21 cellular contexts compared by ENCODE assay signal in the genomic region with DNA sequence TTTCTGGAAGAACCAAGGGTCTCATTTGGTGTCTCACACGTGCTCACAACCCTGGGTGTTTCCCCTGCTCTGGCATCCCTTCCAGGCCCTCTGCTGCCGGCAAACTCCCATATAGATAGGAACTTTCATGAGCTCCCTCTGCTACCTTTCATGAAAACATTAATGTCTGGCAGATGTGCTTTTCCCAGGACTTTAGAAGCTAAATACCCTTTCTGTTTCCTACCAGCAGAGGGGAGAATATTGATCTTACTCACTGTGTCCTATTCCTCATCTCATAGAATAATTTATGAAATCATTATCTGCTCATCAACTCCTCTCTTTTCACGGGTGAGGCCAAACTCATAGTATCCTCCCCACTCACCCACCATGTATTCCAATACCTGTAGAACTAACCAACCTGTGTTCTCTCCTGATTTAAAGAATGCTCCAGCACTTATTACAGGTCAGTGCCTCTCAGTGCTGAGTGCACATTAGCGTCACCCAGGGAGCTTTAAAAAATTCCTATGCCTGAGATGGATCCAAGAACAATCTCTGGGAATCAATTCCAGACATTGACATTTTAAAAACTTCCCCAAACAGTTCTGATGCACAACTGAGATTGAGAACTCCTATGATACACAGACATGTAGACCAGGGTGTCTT.
DNase-seq lines count a peak whose midpoint lies in the region; TF ChIP-seq lines count a peak whose summit lies in the region.
"Had no signal": no experiment of that assay in that cellular context is flagged by ENCODE, and none has a peak within 500 bp of the region (broad histone marks: within the 10 kb centered on the region; RNA-seq: fewer than 3 reads in every experiment).

No MANE protein-coding gene starts in this region.

- TF ChIP-seq POLR2A in lower leg skin (IDR thresholded peaks at IDR 0.05), result no peak
- no peak for TF ChIP-seq POLR2A in thyroid gland (IDR thresholded peaks at IDR 0.05)

- H3K9me3 ChIP-seq in thyroid gland, result no peaks in the 10 kb centered on the region
- H3K9me3 ChIP-seq: BE2C, Caco-2, SJCRH30 had no signal

- no peaks in the 10 kb centered on the region for H3K27me3 ChIP-seq in thyroid gland
- H3K27me3 ChIP-seq: BE2C, SJCRH30 had no signal

- no peak overlapping the region for H3K4me3 Mint-ChIP-seq in osteocyte (ENCODE audit: unreplicated experiment)
- H3K4me3 Mint-ChIP-seq: CD4-positive, alpha-beta T cell had no signal

- peaks cover 7% of the 10 kb centered on the region for H3K9me3 Mint-ChIP-seq in osteocyte (ENCODE audit: unreplicated experiment)

- peaks cover 10% of the 10 kb centered on the region for H3K4me1 Mint-ChIP-seq in osteocyte (ENCODE audit: unreplicated experiment)

- DNase-seq in AG10803 (ENCODE audit: low read depth) (no peak), HT-29 (ENCODE audit: low spot score) (peak; percentile 7), choroid plexus epithelial cell (ENCODE audit: low read depth) (peak; percentile 26), osteocyte (ENCODE audit: extremely low spot score, unreplicated experiment) (no peak), lower leg skin (ENCODE audit: low spot score in 2 of 2) (no peak), thyroid gland (no peak)
- no peak for DNase-seq in activated CD8-positive, alpha-beta memory T cell treated with anti-CD3 and anti-CD28 coated beads, Interleukin-2, amount 50 U/mL, for 48 hours
- DNase-seq: BE2C; Caco-2; CD4-positive, alpha-beta T cell; DMS153; EL; GOT3; KBM-7; NCI-H1105 treated with DMSO at 0.1 percent for 48 hours; NCI-H187; NCI-H2107; NCI-H510A; NCI-H748 treated with DMSO at 0.1 percent for 48 hours; SJCRH30 had no signal

- no peak overlapping the region for H3K27ac Mint-ChIP-seq in osteocyte (ENCODE audit: unreplicated experiment)
- H3K27ac Mint-ChIP-seq: CD4-positive, alpha-beta T cell had no signal

- no peaks in the 10 kb centered on the region for H3K36me3 Mint-ChIP-seq in osteocyte (ENCODE audit: unreplicated experiment)

- H3K4me3 ChIP-seq in AG10803 (ENCODE audit: low read length), result no peak overlapping the region
- H3K4me3 ChIP-seq in choroid plexus epithelial cell (ENCODE audit: low read depth, low read length), result no peak overlapping the region
- no peak overlapping the region for H3K4me3 ChIP-seq in lower leg skin (ENCODE audit: low read depth, poor library complexity, severe bottlenecking)
- H3K4me3 ChIP-seq in thyroid gland (replicated peaks in 1 of 3), result no peak overlapping the region
- H3K4me3 ChIP-seq: GM12878, SJCRH30 had no signal

- 78 to 79% methylated on average over 4 of the region's 4 CpGs for WGBS in lower leg skin, 2 donors
- 78% methylated on average over 4 of the region's 4 CpGs for WGBS in thyroid gland, 2 donors

- H3K4me1 ChIP-seq in thyroid gland, result no peaks in the 10 kb centered on the region
- H3K4me1 ChIP-seq: BE2C, SJCRH30 had no signal

- TF ChIP-seq CTCF in AG10803 (conservative IDR thresholded peaks at IDR 0.05; ENCODE audit: low read length), result 0 out of 2 replicates have a peak, but pooled peaks have one; percentile 11
- peak; percentile 36 for TF ChIP-seq CTCF in choroid plexus epithelial cell (conservative IDR thresholded peaks at IDR 0.05; ENCODE audit: low read depth, low read length)
- TF ChIP-seq CTCF in osteocyte (IDR thresholded peaks at IDR 0.05), result peak; percentile 27
- TF ChIP-seq CTCF in lower leg skin (IDR thresholded peaks at IDR 0.05), result no peak
- no peak for TF ChIP-seq CTCF in thyroid gland (IDR thresholded peaks at IDR 0.05)

- H3K27me3 Mint-ChIP-seq in osteocyte (ENCODE audit: unreplicated experiment), result no peaks in the 10 kb centered on the region
- H3K27me3 Mint-ChIP-seq: CD4-positive, alpha-beta T cell had no signal

- no peak overlapping the region for H3K27ac ChIP-seq in thyroid gland
- H3K27ac ChIP-seq: SJCRH30 had no signal

- intact Hi-C loops in lower leg skin (cut with DNase I; ENCODE audit: low total_unique reads), result no loop called here
- intact Hi-C loops in thyroid gland (cut with DNase I), result no loop called here

- H3K36me3 ChIP-seq in thyroid gland, result no peaks in the 10 kb centered on the region
- H3K36me3 ChIP-seq: BE2C, SJCRH30 had no signal

Comparison
In these comparisons a context has a peak if more than half of its experiments do, and no peak if none do; other contexts are left out.
1. DNase-seq: peak in HT-29 (single experiment) and choroid plexus epithelial cell (single experiment); none in AG10803 (single experiment), osteocyte (single experiment), lower leg skin (0 of 2), activated CD8-positive, alpha-beta memory T cell treated with anti-CD3 and anti-CD28 coated beads, Interleukin-2, amount 50 U/mL, for 48 hours (single experiment) and thyroid gland (0 of 2).
2. CTCF ChIP-seq: peak in AG10803 (single experiment), choroid plexus epithelial cell (single experiment) and osteocyte (single experiment); none in lower leg skin (0 of 3) and thyroid gland (0 of 6).